In the genomic region with DNA sequence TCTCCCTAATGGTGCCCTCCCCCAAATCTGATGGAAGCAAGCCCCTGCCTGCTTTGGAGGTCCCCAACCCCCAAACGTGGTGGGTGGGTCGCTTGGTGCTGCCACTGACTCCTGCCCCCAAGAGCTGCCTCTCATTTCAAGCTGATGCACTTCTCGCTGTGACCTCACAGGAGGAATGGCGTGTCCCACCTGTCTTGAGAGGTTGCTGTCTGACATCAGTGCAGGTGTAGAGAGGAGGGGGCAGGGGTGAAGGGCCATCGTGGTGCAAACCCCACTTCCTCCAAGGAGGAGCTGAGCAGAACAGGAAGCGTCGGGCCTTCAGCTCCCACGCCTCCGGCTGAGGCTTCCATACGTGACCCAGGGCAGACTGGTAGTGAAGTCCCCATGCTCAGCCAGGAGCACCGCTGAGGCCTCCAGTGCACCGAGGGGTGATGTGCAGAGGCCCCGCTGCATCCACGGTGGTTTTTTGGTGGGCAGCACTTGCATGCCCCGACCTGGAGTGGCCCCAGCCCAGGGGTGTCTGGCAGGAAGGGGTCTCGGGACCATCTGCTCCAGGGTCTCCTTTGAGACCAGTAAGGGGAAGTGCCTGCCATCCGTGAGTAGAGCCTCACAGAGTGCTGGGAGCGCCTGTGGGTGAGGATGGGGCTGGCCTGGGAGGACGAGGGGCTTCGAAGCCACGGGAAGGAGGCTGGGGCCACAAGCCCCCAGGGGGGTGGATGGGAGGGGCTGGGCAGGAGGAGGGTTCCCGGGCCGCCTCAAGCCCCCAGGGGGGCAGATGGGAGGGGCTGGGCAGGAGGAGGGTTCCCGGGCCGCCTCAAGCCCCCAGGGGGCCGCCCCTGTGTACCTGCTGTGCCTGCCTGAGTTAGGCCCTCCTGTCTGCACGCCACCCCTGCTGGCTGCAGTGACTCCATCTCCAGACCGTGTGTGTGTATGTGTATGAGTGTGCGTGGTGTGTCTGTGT, we compare ENCODE assay signal across 15 cellular contexts. TPM values are rescaled to one million over a fixed set of nuclear protein-coding genes. Genes with fewer than 3 reads are reported as not detected.
DNase-seq lines count a peak whose midpoint lies in the region; ATAC-seq and TF ChIP-seq lines count a peak whose summit lies in the region.
"Had no signal": no experiment of that assay in that cellular context is flagged by ENCODE, and none has a peak within 500 bp of the region (broad histone marks: within the 10 kb centered on the region; RNA-seq: fewer than 3 reads in every experiment).

No MANE protein-coding gene starts in this region.

- H3K36me3 ChIP-seq in BLaER1 treated with 17β-estradiol and CSF1 and Interleukin-3, amounts not matched to agents 10 nM and 100 nM: peaks cover 30 to 68% (median 48%) of the 10 kb centered on the region in 11 experiments
- peaks cover 0 to 23% (median 1%) of the 10 kb centered on the region in 4 donors for H3K36me3 ChIP-seq in right lobe of liver

- H3K27me3 Mint-ChIP-seq in activated CD4-positive, alpha-beta memory T cell treated with anti-CD3 and anti-CD28 coated beads for 36 hours: no peaks in the 10 kb centered on the region
- H3K27me3 Mint-ChIP-seq: activated naive CD8-positive, alpha-beta T cell had no signal

- TF ChIP-seq CTCF in right lobe of liver (IDR thresholded peaks at IDR 0.05) (no peak), RWPE1 (conservative IDR thresholded peaks at IDR 0.05; ENCODE audit: low read depth) (no peak)

- CTCF ChIA-PET in activated CD4-positive, alpha-beta memory T cell treated with anti-CD3 and anti-CD28 coated beads for 36 hours (lab: Charles Lee): no interaction called here
- CTCF ChIA-PET in RWPE1 (lab: Yijun Ruan, JAX): no interaction called here

- H3K9me3 ChIP-seq in BLaER1 treated with 17β-estradiol and CSF1 and Interleukin-3, amounts not matched to agents 10 nM and 100 nM (replicated peaks in 1 of 11): no peaks in the 10 kb centered on the region
- no peaks in the 10 kb centered on the region for H3K9me3 ChIP-seq in right lobe of liver
- H3K9me3 ChIP-seq: neutrophil had no signal

- no peaks in the 10 kb centered on the region for H3K9me3 Mint-ChIP-seq in activated CD4-positive, alpha-beta memory T cell treated with anti-CD3 and anti-CD28 coated beads for 36 hours

- POLR2A ChIA-PET in activated CD4-positive, alpha-beta memory T cell treated with anti-CD3 and anti-CD28 coated beads for 36 hours (lab: Charles Lee): no interaction called here
- POLR2A ChIA-PET in RWPE1 (lab: Yijun Ruan, JAX; ENCODE audit: low non-redundant PET): no interaction called here

- peaks cover 3 to 100% (median 98%) of the 10 kb centered on the region in 11 experiments; a peak in 21 of 22 replicates for H4K20me1 ChIP-seq in BLaER1 treated with 17β-estradiol and CSF1 and Interleukin-3, amounts not matched to agents 10 nM and 100 nM

- intact Hi-C loops in activated CD4-positive, alpha-beta memory T cell treated with anti-CD3 and anti-CD28 coated beads for 36 hours (cut with micrococcal nuclease): no loop called here
- intact Hi-C loops in right lobe of liver (cut with DNase I): loop anchor here in 1 of 2 donors (10.0 kb wide), 1 partner anchor 185 kb away; a partner anchor contains a TSS

- no peak for ATAC-seq in right lobe of liver

- H3K4me3 Mint-ChIP-seq in activated CD4-positive, alpha-beta memory T cell treated with anti-CD3 and anti-CD28 coated beads for 36 hours: no peak overlapping the region
- H3K4me3 Mint-ChIP-seq: activated naive CD8-positive, alpha-beta T cell had no signal

- DNase-seq in 8988T (peak; percentile 5), right lobe of liver (peak in 2 of 3 donors; percentile 45 to 52), NCI-H510A treated with DMSO at 0.1 percent for 48 hours (lab: John Stamatoyannopoulos, UW) (no peak), NCI-H1694 (lab: John Stamatoyannopoulos, UW) (no peak), RWPE1 (ENCODE audit: low spot score) (no peak), amygdala (lab: John Stamatoyannopoulos, UW) (no peak)
- peak; percentile 8 for DNase-seq in activated CD4-positive, alpha-beta memory T cell treated with anti-CD3 and anti-CD28 coated beads for 36 hours
- DNase-seq: central memory CD4-positive, alpha-beta T cell; foreskin fibroblast; mammary epithelial cell; stimulated activated naive CD4-positive, alpha-beta T cell; T-helper 9 cell had no signal

- TF ChIP-seq POLR2A in right lobe of liver (IDR thresholded peaks at IDR 0.05): no peak

- H3K4me1 ChIP-seq in BLaER1 treated with 17β-estradiol and CSF1 and Interleukin-3, amounts not matched to agents 10 nM and 100 nM: peaks cover 19 to 55% (median 47%) of the 10 kb centered on the region in 10 experiments
- H3K4me1 ChIP-seq in right lobe of liver: peaks cover 0 to 16% (median 3%) of the 10 kb centered on the region in 4 donors

- WGBS in right lobe of liver (ENCODE audit: insufficient coverage, low coverage, low lambda C conversion rate, missing lambda C conversion rate): 96% methylated on average over 9 of the region's 29 CpGs

- peaks cover 21% of the 10 kb centered on the region for H3K36me3 Mint-ChIP-seq in activated CD4-positive, alpha-beta memory T cell treated with anti-CD3 and anti-CD28 coated beads for 36 hours

- no peak overlapping the region for H3K27ac Mint-ChIP-seq in activated CD4-positive, alpha-beta memory T cell treated with anti-CD3 and anti-CD28 coated beads for 36 hours

- H3K4me3 ChIP-seq in BLaER1 treated with 17β-estradiol and CSF1 and Interleukin-3, amounts not matched to agents 10 nM and 100 nM: no peak overlapping the region; a peak in 1 of 20 replicates
- H3K4me3 ChIP-seq in right lobe of liver: no peak overlapping the region

- peak overlapping the region; percentile 69 to 85 (median 76) for H3K4me2 ChIP-seq in BLaER1 treated with 17β-estradiol and CSF1 and Interleukin-3, amounts not matched to agents 10 nM and 100 nM

- peak overlapping the region in 3 of 11 experiments; percentile 1 to 52 (median 11); a peak in 2 of 22 replicates for H3K9ac ChIP-seq in BLaER1 treated with 17β-estradiol and CSF1 and Interleukin-3, amounts not matched to agents 10 nM and 100 nM

- peaks cover 2% of the 10 kb centered on the region for H3K4me1 Mint-ChIP-seq in activated CD4-positive, alpha-beta memory T cell treated with anti-CD3 and anti-CD28 coated beads for 36 hours (ENCODE audit: low read depth)

- peak overlapping the region in 1 of 11 experiments; percentile 32; a peak in 1 of 22 replicates for H3K27ac ChIP-seq in BLaER1 treated with 17β-estradiol and CSF1 and Interleukin-3, amounts not matched to agents 10 nM and 100 nM
- H3K27ac ChIP-seq in right lobe of liver: no peak overlapping the region
- no peak overlapping the region for H3K27ac ChIP-seq in RWPE1
- H3K27ac ChIP-seq: neutrophil had no signal

- no peaks in the 10 kb centered on the region for H3K27me3 ChIP-seq in BLaER1 treated with 17β-estradiol and CSF1 and Interleukin-3, amounts not matched to agents 10 nM and 100 nM
- H3K27me3 ChIP-seq in right lobe of liver: no peaks in the 10 kb centered on the region

RNA-seq across cellular contexts. Expression of a gene that starts 39.8 kb away (rescaled TPM):
- 10 to 100 TPM; 39.8 to 39.9 TPM for total RNA-seq in activated CD4-positive, alpha-beta memory T cell treated with anti-CD3 and anti-CD28 coated beads for 36 hours
- 10 to 100 TPM in 1 of 6 experiments, 1 to 10 TPM in 5; 6.3 to 10.5 (median 8.0) TPM for total RNA-seq in right lobe of liver

RNA-seq across cellular contexts. Expression of a gene that starts 53.6 kb away (rescaled TPM):
- total RNA-seq in activated CD4-positive, alpha-beta memory T cell treated with anti-CD3 and anti-CD28 coated beads for 36 hours: 10 to 100 TPM; 16.1 to 17.3 TPM
- 10 to 100 TPM; 18.9 to 39.1 (median 23.6) TPM for total RNA-seq in right lobe of liver

Comparison
In these comparisons a context has a peak if more than half of its experiments do, and no peak if none do; other contexts are left out.
1. DNase-seq: peak in 8988T (single experiment), activated CD4-positive, alpha-beta memory T cell treated with anti-CD3 and anti-CD28 coated beads for 36 hours (single experiment) and right lobe of liver (2 of 3); none in NCI-H510A treated with DMSO at 0.1 percent for 48 hours (single experiment), NCI-H1694 (single experiment), RWPE1 (single experiment) and amygdala (0 of 56).